Comparison of ENCODE assay signal across 13 cellular contexts in genomic region chr9:119009253-119009652, GRCh38.
DNase-seq lines count a peak whose midpoint lies in the region; ATAC-seq and TF ChIP-seq lines count a peak whose summit lies in the region.
"Had no signal": no experiment of that assay in that cellular context is flagged by ENCODE, and none has a peak within 500 bp of the region (broad histone marks: within the 10 kb centered on the region; RNA-seq: fewer than 3 reads in every experiment).

No MANE protein-coding gene starts in this region.

- H3K27ac Mint-ChIP-seq in activated T-cell treated with anti-CD3 and anti-CD28 coated beads, Interleukin-2, amount 50 U/mL, for 24 hours: no peak overlapping the region

- TF ChIP-seq CTCF in AG10803 (conservative IDR thresholded peaks at IDR 0.05; ENCODE audit: low read length) (no peak), uterus (IDR thresholded peaks at IDR 0.05) (no peak), coronary artery (IDR thresholded peaks at IDR 0.05) (no peak)

- H3K36me3 Mint-ChIP-seq in activated T-cell treated with anti-CD3 and anti-CD28 coated beads, Interleukin-2, amount 50 U/mL, for 24 hours (ENCODE audit: low read depth): no peaks in the 10 kb centered on the region

- H3K4me3 Mint-ChIP-seq in activated T-cell treated with anti-CD3 and anti-CD28 coated beads, Interleukin-2, amount 50 U/mL, for 24 hours: no peak overlapping the region

- H3K27me3 ChIP-seq in uterus: no peaks in the 10 kb centered on the region
- H3K27me3 ChIP-seq: BLaER1 treated with 17β-estradiol and CSF1 and Interleukin-3, amounts not matched to agents 10 nM and 100 nM; stomach had no signal

- no peaks in the 10 kb centered on the region for H3K27me3 Mint-ChIP-seq in activated T-cell treated with anti-CD3 and anti-CD28 coated beads, Interleukin-2, amount 50 U/mL, for 24 hours

- intact Hi-C loops in uterus (cut with DNase I; ENCODE audit: low total_unique reads): no loop called here

- H3K4me3 ChIP-seq in AG10803 (ENCODE audit: low read length) (no peak overlapping the region), uterus (no peak overlapping the region), coronary artery (no peak overlapping the region)
- H3K4me3 ChIP-seq: BLaER1 treated with 17β-estradiol and CSF1 and Interleukin-3, amounts not matched to agents 10 nM and 100 nM; stomach had no signal

- H3K4me1 ChIP-seq in uterus: peaks cover 0 to 6% of the 10 kb centered on the region in 2 donors
- H3K4me1 ChIP-seq: BLaER1 treated with 17β-estradiol and CSF1 and Interleukin-3, amounts not matched to agents 10 nM and 100 nM had no signal

- DNase-seq in AG10803 (ENCODE audit: low read depth): peak; percentile 40
- DNase-seq in LoVo (ENCODE audit: low spot score): peak; percentile 6
- peak; percentile 61 for DNase-seq in amniotic epithelial cell (ENCODE audit: low read depth)
- DNase-seq in left lobe of liver (ENCODE audit: low spot score): no peak
- no peak for DNase-seq in uterus
- DNase-seq in activated T-cell treated with anti-CD3 and anti-CD28 coated beads, Interleukin-2, amount 50 U/mL, for 24 hours: no peak
- no peak for DNase-seq in coronary artery (ENCODE audit: low spot score)
- DNase-seq: aorta, H7, NCI-H1092 treated with DMSO at 0.1 percent for 48 hours, stomach had no signal

- H3K9me3 ChIP-seq in uterus: no peaks in the 10 kb centered on the region
- H3K9me3 ChIP-seq: BLaER1 treated with 17β-estradiol and CSF1 and Interleukin-3, amounts not matched to agents 10 nM and 100 nM; stomach had no signal

- H3K9me3 Mint-ChIP-seq in activated T-cell treated with anti-CD3 and anti-CD28 coated beads, Interleukin-2, amount 50 U/mL, for 24 hours: peaks cover 6% of the 10 kb centered on the region

- no peaks in the 10 kb centered on the region for H3K36me3 ChIP-seq in uterus
- H3K36me3 ChIP-seq: BLaER1 treated with 17β-estradiol and CSF1 and Interleukin-3, amounts not matched to agents 10 nM and 100 nM; stomach had no signal

- no peak for TF ChIP-seq POLR2A in uterus (IDR thresholded peaks at IDR 0.05)

- H3K27ac ChIP-seq in uterus (no peak overlapping the region), coronary artery (no peak overlapping the region)
- H3K27ac ChIP-seq: BLaER1 treated with 17β-estradiol and CSF1 and Interleukin-3, amounts not matched to agents 10 nM and 100 nM; stomach had no signal

- no peaks in the 10 kb centered on the region for H3K4me1 Mint-ChIP-seq in activated T-cell treated with anti-CD3 and anti-CD28 coated beads, Interleukin-2, amount 50 U/mL, for 24 hours (ENCODE audit: low read depth)

- ATAC-seq in left lobe of liver (peak; percentile 55), HG02870 (IDR thresholded peaks at IDR 0.05; ENCODE audit: unreplicated experiment) (no peak)

Comparison
In these comparisons a context has a peak if more than half of its experiments do, and no peak if none do; other contexts are left out.
1. DNase-seq: peak in AG10803 (single experiment), LoVo (single experiment) and amniotic epithelial cell (single experiment); none in left lobe of liver (single experiment), uterus (0 of 2), activated T-cell treated with anti-CD3 and anti-CD28 coated beads, Interleukin-2, amount 50 U/mL, for 24 hours (single experiment) and coronary artery (single experiment).